1 cellular context compared by ENCODE assay signal in the genomic region with DNA sequence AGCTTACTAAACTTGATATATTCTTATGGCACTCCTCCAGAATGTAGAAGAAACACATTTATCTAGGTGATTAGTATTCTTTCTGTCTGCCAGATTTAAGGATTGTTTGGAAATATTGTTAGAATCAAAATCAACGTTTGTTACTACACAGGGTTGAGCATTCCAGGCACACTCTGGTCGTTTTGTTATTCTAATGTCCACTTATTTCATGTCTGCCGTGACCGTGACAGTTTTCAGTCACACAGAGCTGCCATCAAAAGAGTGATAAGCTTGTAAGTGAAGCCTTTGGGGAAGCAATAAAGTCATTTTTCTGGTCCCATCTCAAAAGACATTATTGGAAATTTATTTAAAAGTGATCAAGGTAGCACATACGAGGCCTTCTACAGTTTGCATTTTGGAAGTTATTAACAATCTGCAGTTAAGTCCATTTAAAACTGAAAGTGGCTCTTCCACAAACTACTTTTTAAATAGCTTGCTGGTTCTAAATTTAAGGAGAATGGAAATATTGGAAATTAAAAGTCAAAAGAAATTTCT.
A peak's percentile ranks its signal among the peaks of the same experiment; 100 is the strongest.
TF ChIP-seq lines count a peak whose summit lies in the region.

No MANE protein-coding gene starts in this region.

TF ChIP-seq in K562, 482 proteins besides CTCF, POLR2A, EP300 and RAD21:
- peak; percentile 42; the same call in 1 of the 2 replicates for TF ChIP-seq NFIC (IDR thresholded peaks at IDR 0.05)
- 0 out of 2 replicates have a peak, but pooled peaks have one; percentile 19 for TF ChIP-seq PKNOX1 (IDR thresholded peaks at IDR 0.05)
- no peak for TF ChIP-seq HDGF (IDR thresholded peaks at IDR 0.05)
- TF ChIP-seq BRD4 (IDR thresholded peaks at IDR 0.05): 0 out of 2 replicates have a peak, but pooled peaks have one; percentile 30
- TF ChIP-seq, protein P1, sequence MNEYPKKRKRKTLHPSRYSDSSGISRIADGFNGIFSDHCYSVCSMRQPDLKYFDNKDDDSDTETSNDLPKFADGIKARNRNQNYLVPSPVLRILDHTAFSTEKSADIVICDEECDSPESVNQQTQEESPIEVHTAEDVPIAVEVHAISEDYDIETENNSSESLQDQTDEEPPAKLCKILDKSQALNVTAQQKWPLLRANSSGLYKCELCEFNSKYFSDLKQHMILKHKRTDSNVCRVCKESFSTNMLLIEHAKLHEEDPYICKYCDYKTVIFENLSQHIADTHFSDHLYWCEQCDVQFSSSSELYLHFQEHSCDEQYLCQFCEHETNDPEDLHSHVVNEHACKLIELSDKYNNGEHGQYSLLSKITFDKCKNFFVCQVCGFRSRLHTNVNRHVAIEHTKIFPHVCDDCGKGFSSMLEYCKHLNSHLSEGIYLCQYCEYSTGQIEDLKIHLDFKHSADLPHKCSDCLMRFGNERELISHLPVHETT (CRISPR knock-in tag; conservative IDR thresholded peaks at IDR 0.05 in 1 of 2, IDR thresholded peaks at IDR 0.05 in 1 of 2): 0 out of 4 replicates have a peak, but pooled peaks of 1 of the 2 experiments have one; percentile 30
- TF ChIP-seq ZNF584 (CRISPR knock-in tag; IDR thresholded peaks at IDR 0.05; ENCODE audit: low read depth): 0 out of 2 replicates have a peak, but pooled peaks have one; percentile 42
- 0 out of 2 replicates have a peak, but pooled peaks have one; percentile 40 for TF ChIP-seq GATAD2B (IDR thresholded peaks at IDR 0.05; ENCODE audit: borderline replicate concordance)
- TF ChIP-seq MECOM (CRISPR knock-in tag; IDR thresholded peaks at IDR 0.05): no peak
- TF ChIP-seq ZNF395 (CRISPR knock-in tag; IDR thresholded peaks at IDR 0.05): peak; percentile 25; the same call in 1 of the 2 replicates
- TF ChIP-seq PBX2 (CRISPR knock-in tag; IDR thresholded peaks at IDR 0.05; ENCODE audit: low read depth): no peak
- TF ChIP-seq PBX2 (tag; conservative IDR thresholded peaks at IDR 0.05; ENCODE audit: low read depth): peak; percentile 54
- TF ChIP-seq ZC3H8 (IDR thresholded peaks at IDR 0.05): no peak
- TF ChIP-seq MEIS2 (IDR thresholded peaks at IDR 0.05; ENCODE audit: partially characterized antibody): peak; percentile 51
- TF ChIP-seq ELF1 (tag; IDR thresholded peaks at IDR 0.05): 0 out of 2 replicates have a peak, but pooled peaks have one; percentile 25
- TF ChIP-seq MTA3 (IDR thresholded peaks at IDR 0.05; ENCODE audit: borderline replicate concordance): no peak
- peak; percentile 8 for TF ChIP-seq ZBTB8A (IDR thresholded peaks at IDR 0.05; ENCODE audit: partially characterized antibody)
